ENCODE assay signal across 1 cellular context in the genomic region with DNA sequence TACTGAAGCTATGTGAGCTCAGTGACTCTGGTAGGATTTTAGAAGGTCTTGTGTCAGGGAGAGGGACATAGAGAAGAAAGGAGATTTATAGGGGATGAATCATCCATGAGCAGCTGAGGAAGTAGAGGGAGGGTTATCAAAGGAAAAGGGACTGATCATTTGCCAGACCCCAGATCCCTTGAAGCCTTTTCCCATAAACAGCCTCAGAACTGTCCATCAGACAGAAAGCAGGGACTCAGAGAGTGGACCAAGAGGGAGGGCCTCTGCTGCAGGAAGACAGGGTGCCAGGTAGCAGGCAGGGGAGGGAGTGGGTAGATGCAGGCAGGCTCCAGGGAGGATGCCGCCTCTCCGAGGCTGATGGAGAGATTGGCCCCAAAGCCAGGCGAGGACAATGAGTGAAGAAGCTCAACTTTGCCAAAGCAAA.
TF ChIP-seq lines count a peak whose summit lies in the region.

No MANE protein-coding gene starts in this region.

TF ChIP-seq in SK-N-SH, 30 proteins besides CTCF, POLR2A, EP300 and RAD21 (continued from another document):
- TF ChIP-seq, protein P1, sequence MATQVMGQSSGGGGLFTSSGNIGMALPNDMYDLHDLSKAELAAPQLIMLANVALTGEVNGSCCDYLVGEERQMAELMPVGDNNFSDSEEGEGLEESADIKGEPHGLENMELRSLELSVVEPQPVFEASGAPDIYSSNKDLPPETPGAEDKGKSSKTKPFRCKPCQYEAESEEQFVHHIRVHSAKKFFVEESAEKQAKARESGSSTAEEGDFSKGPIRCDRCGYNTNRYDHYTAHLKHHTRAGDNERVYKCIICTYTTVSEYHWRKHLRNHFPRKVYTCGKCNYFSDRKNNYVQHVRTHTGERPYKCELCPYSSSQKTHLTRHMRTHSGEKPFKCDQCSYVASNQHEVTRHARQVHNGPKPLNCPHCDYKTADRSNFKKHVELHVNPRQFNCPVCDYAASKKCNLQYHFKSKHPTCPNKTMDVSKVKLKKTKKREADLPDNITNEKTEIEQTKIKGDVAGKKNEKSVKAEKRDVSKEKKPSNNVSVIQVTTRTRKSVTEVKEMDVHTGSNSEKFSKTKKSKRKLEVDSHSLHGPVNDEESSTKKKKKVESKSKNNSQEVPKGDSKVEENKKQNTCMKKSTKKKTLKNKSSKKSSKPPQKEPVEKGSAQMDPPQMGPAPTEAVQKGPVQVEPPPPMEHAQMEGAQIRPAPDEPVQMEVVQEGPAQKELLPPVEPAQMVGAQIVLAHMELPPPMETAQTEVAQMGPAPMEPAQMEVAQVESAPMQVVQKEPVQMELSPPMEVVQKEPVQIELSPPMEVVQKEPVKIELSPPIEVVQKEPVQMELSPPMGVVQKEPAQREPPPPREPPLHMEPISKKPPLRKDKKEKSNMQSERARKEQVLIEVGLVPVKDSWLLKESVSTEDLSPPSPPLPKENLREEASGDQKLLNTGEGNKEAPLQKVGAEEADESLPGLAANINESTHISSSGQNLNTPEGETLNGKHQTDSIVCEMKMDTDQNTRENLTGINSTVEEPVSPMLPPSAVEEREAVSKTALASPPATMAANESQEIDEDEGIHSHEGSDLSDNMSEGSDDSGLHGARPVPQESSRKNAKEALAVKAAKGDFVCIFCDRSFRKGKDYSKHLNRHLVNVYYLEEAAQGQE (IDR thresholded peaks at IDR 0.05; ENCODE audit: low read depth, low read length) = no peak
- TF ChIP-seq SMC3 (IDR thresholded peaks at IDR 0.05; ENCODE audit: low read depth, low read length) (no peak), FOXJ3 (CRISPR knock-in tag; IDR thresholded peaks at IDR 0.05) (no peak), RXRA (IDR thresholded peaks at IDR 0.05; ENCODE audit: borderline replicate concordance, low read depth) (no peak)
